ENCODE assay signal across 8 cellular contexts in genomic region chr13:40445557-40445990, GRCh38.
DNase-seq lines count a peak whose midpoint lies in the region; ATAC-seq and TF ChIP-seq lines count a peak whose summit lies in the region.
"Had no signal": no experiment of that assay in that cellular context is flagged by ENCODE, and none has a peak within 500 bp of the region (broad histone marks: within the 10 kb centered on the region; RNA-seq: fewer than 3 reads in every experiment).

No MANE protein-coding gene starts in this region.

- H3K9me3 ChIP-seq in WERI-Rb-1 (ENCODE audit: severe bottlenecking), result no peaks in the 10 kb centered on the region

- ATAC-seq in GM18498 (IDR thresholded peaks at IDR 0.05; ENCODE audit: unreplicated experiment), result peak; percentile 99
- peak; percentile 96 for ATAC-seq in GM21367 (IDR thresholded peaks at IDR 0.05; ENCODE audit: unreplicated experiment)
- ATAC-seq in HG03521 (IDR thresholded peaks at IDR 0.05; ENCODE audit: unreplicated experiment), result peak; percentile 95
- ATAC-seq in left colon, result peak; percentile 44

- no peak overlapping the region for H3K27ac ChIP-seq in WERI-Rb-1
- H3K27ac ChIP-seq: SK-N-MC had no signal

- no peak overlapping the region for H3K4me3 ChIP-seq in WERI-Rb-1 (ENCODE audit: low read depth, low read length)
- H3K4me3 ChIP-seq: SK-N-MC had no signal

- H3K27me3 ChIP-seq in WERI-Rb-1 (ENCODE audit: insufficient read depth, low read depth, severe bottlenecking), result no peaks in the 10 kb centered on the region

- DNase-seq in WERI-Rb-1 (peak; percentile 10), left colon (peak; percentile 40 to 53), middle frontal gyrus (ENCODE audit: extremely low spot score, low spot score) (no peak), iPS-NIHi7 (ENCODE audit: extremely low spot score) (no peak)

- no peaks in the 10 kb centered on the region for H3K36me3 ChIP-seq in WERI-Rb-1

- TF ChIP-seq CTCF in WERI-Rb-1 (IDR thresholded peaks at IDR 0.05; ENCODE audit: low read depth, low read length), result no peak

- intact Hi-C loops in left colon (cut with DNase I, micrococcal nuclease), result no loop called here

Comparison
In these comparisons a context has a peak if more than half of its experiments do, and no peak if none do; other contexts are left out.
1. ATAC-seq: peak in every context shown above with its lines; median percentile 99 in GM18498; 96 in GM21367; 95 in HG03521; 44 in left colon.
2. DNase-seq: peak in WERI-Rb-1 (single experiment) and left colon (2 of 2); none in middle frontal gyrus (single experiment) and iPS-NIHi7 (single experiment).